ENCODE assay signal across 8 cellular contexts in genomic region chr14:79011091-79011919, GRCh38.
DNase-seq lines count a peak whose midpoint lies in the region; ATAC-seq and TF ChIP-seq lines count a peak whose summit lies in the region.

No MANE protein-coding gene starts in this region.

- H3K4me3 ChIP-seq in HEK293 (ENCODE audit: low read depth, low read length) (no peak overlapping the region), PC-3 (ENCODE audit: low read length) (peak overlapping the region; percentile 23; the same call in 1 of the 2 replicates), retinal pigment epithelial cell (ENCODE audit: low read length) (no peak overlapping the region)

- CTCF ChIA-PET in HEK293 (lab: Yijun Ruan, JAX) = interaction anchor here (0.7 to 1.4 kb wide), 4 partner anchors 10 to 450 kb away, joined by 3 to 4 read pairs (median 3); no protein-coding TSS in a partner anchor
- CTCF ChIA-PET in PC-3 (lab: Charles Lee) = no interaction called here

- POLR2A ChIA-PET in HEK293 (lab: Yijun Ruan, JAX) (no interaction called here), PC-3 (lab: Charles Lee; ENCODE audit: unreplicated experiment) (no interaction called here)

- intact Hi-C loops in PC-3 (cut with micrococcal nuclease) = loop anchor here (1.0 to 5.0 kb wide), 7 partner anchors 191 to 1046 kb away; no protein-coding TSS in a partner anchor

- DNase-seq in COR-L47 (lab: John Stamatoyannopoulos, UW) (peak; percentile 59), PC-3 (peak; percentile 85), fibroblast of gingiva (ENCODE audit: low read depth) (peak; percentile 9), retinal pigment epithelial cell (ENCODE audit: low read depth) (no peak)
- no peak for DNase-seq in central memory CD4-positive, alpha-beta T cell

- H3K9ac ChIP-seq in PC-3 (ENCODE audit: low read length) = peak overlapping the region; percentile 52; the same call in 1 of the 2 replicates

- peak overlapping the region; percentile 62 for H3K4me2 ChIP-seq in PC-3 (ENCODE audit: low read length)

- no peaks in the 10 kb centered on the region for H3K9me2 ChIP-seq in PC-3 (replicated peaks; ENCODE audit: low read length)

- no TSS peak for BruUV-seq in PC-3 (replicated peaks; lab: Mats Ljungman, UMichigan)

- no peaks in the 10 kb centered on the region for H4K20me1 ChIP-seq in PC-3 (ENCODE audit: low read length)

- H3K79me2 ChIP-seq in PC-3 (ENCODE audit: low read length) = no peaks in the 10 kb centered on the region

- no peaks in the 10 kb centered on the region for H3F3A ChIP-seq in PC-3 (ENCODE audit: low read length, unreplicated experiment)

- TF ChIP-seq CTCF in HEK293 (tag by site-specific recombination; IDR thresholded peaks at IDR 0.05) (no peak), PC-3 (conservative IDR thresholded peaks at IDR 0.05; ENCODE audit: low read depth, low read length) (peak; percentile 47), retinal pigment epithelial cell (conservative IDR thresholded peaks at IDR 0.05; ENCODE audit: low read depth, low read length) (peak; percentile 40)

- H3K27me3 ChIP-seq in PC-3 (ENCODE audit: low read length) = no peaks in the 10 kb centered on the region

- H3K9me3 ChIP-seq in HEK293 (ENCODE audit: control insufficient read depth, insufficient read depth, low read depth, low read length) = no peaks in the 10 kb centered on the region
- H3K9me3 ChIP-seq in PC-3 (ENCODE audit: low read length) = no peaks in the 10 kb centered on the region

- H3K27ac ChIP-seq in HEK293 (ENCODE audit: extremely low read depth, low read depth, low read length) (no peak overlapping the region), PC-3 (ENCODE audit: low read length) (peak overlapping the region; percentile 88)

- H3K4me1 ChIP-seq in HEK293 (ENCODE audit: control insufficient read depth, insufficient read depth, low read length) = 0 out of 2 replicates have a peak, but pooled peaks cover 2% of the 10 kb centered on the region
- peaks cover 14% of the 10 kb centered on the region for H3K4me1 ChIP-seq in PC-3 (ENCODE audit: insufficient read depth, low read length)

- ATAC-seq in PC-3 = peak; percentile 97
- ATAC-seq in GM21825 (IDR thresholded peaks at IDR 0.05; ENCODE audit: unreplicated experiment) = no peak
- ATAC-seq in HG03442 (IDR thresholded peaks at IDR 0.05; ENCODE audit: unreplicated experiment) = no peak

- peak overlapping the region; percentile 61; the same call in 1 of the 2 replicates for H2AFZ ChIP-seq in PC-3 (ENCODE audit: low read length)

- H3K36me3 ChIP-seq in HEK293 (ENCODE audit: control insufficient read depth in 2 of 2, insufficient read depth in 1 of 2, low read length in 2 of 2) (no peaks in the 10 kb centered on the region), PC-3 (ENCODE audit: low read depth, low read length) (no peaks in the 10 kb centered on the region)

TF ChIP-seq in HEK293, 187 proteins besides CTCF, POLR2A, EP300 and RAD21:
- no peak for TF ChIP-seq ZNF138 (tag by site-specific recombination; IDR thresholded peaks at IDR 0.05; ENCODE audit: borderline replicate concordance)
- TF ChIP-seq ZNF654 (tag by site-specific recombination; IDR thresholded peaks at IDR 0.05; ENCODE audit: low read depth) = peak; percentile 46
- no peak for TF ChIP-seq SP7 (tag by site-specific recombination; IDR thresholded peaks at IDR 0.05)
- TF ChIP-seq, protein P1, sequence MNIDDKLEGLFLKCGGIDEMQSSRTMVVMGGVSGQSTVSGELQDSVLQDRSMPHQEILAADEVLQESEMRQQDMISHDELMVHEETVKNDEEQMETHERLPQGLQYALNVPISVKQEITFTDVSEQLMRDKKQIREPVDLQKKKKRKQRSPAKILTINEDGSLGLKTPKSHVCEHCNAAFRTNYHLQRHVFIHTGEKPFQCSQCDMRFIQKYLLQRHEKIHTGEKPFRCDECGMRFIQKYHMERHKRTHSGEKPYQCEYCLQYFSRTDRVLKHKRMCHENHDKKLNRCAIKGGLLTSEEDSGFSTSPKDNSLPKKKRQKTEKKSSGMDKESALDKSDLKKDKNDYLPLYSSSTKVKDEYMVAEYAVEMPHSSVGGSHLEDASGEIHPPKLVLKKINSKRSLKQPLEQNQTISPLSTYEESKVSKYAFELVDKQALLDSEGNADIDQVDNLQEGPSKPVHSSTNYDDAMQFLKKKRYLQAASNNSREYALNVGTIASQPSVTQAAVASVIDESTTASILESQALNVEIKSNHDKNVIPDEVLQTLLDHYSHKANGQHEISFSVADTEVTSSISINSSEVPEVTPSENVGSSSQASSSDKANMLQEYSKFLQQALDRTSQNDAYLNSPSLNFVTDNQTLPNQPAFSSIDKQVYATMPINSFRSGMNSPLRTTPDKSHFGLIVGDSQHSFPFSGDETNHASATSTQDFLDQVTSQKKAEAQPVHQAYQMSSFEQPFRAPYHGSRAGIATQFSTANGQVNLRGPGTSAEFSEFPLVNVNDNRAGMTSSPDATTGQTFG (tag by site-specific recombination; IDR thresholded peaks at IDR 0.05; ENCODE audit: borderline replicate concordance) = no peak
TF ChIP-seq in HEK293: peak in this region for 1.

Comparison
In these comparisons a context has a peak if more than half of its experiments do, and no peak if none do; other contexts are left out.
1. DNase-seq: peak in COR-L47 (single experiment), PC-3 (single experiment) and fibroblast of gingiva (single experiment); none in retinal pigment epithelial cell (single experiment) and central memory CD4-positive, alpha-beta T cell (single experiment).